ENCODE assay signal across 36 cellular contexts in genomic region chr1:110515896-110516295, GRCh38. TPM values are rescaled to one million over a fixed set of nuclear protein-coding genes. Genes with fewer than 3 reads are reported as not detected.
"Had no signal": no experiment of that assay in that cellular context is flagged by ENCODE, and none has a peak within 500 bp of the region (broad histone marks: within the 10 kb centered on the region; RNA-seq: fewer than 3 reads in every experiment).

No MANE protein-coding gene starts in this region.

- H3K27ac ChIP-seq: cardiac muscle cell, coronary artery, heart right ventricle, ovary, psoas muscle, vagina had no signal

- H3K27me3 ChIP-seq: cardiac muscle cell, ovary, vagina had no signal

- H3K4me3 ChIP-seq: cardiac muscle cell, coronary artery, heart right ventricle, ovary, psoas muscle, smooth muscle cell, vagina had no signal

- H3K9me3 ChIP-seq: heart right ventricle, ovary, psoas muscle, vagina had no signal

- H3K36me3 ChIP-seq: cardiac muscle cell, heart right ventricle, ovary, vagina had no signal

- FAIRE-seq: endothelial cell of umbilical vein had no signal

- H3K4me2 ChIP-seq: smooth muscle cell had no signal

- H3K4me1 ChIP-seq: heart right ventricle, psoas muscle, vagina had no signal

- ATAC-seq: activated T-cell treated with anti-CD3 and anti-CD28 coated beads, Interleukin-2, amount 50 U/mL, for 4 hours; activated T-helper 17 cell treated with anti-CD3 and anti-CD28 coated beads, Interleukin-2, amount 50 U/mL, for 72 hours; effector memory CD8-positive, alpha-beta T cell; esophagus mucosa; heart right ventricle; left ventricle myocardium superior; psoas muscle; stimulated activated memory B cell treated with anti-CD40 and anti-IgM and Interleukin-4, amounts not matched to agents 10 μg/mL and 1 μg/mL and 100 μg/mL, for 72 hours; stimulated activated naive CD8-positive, alpha-beta T cell treated with anti-CD3 and anti-CD28 coated beads, Interleukin-15, amount 100 ng/mL, for 72 hours; T-helper 17 cell; WTC11 had no signal

- DNase-seq: activated CD4-positive, alpha-beta memory T cell treated with anti-CD3 and anti-CD28 coated beads, Interleukin-2, amount 10 ng/mL, durations not matched to agents 7 days and 5 days; activated CD4-positive, alpha-beta T cell treated with anti-CD3 and anti-CD28 coated beads for 1 hour; activated CD4-positive, alpha-beta T cell treated with anti-CD3 and anti-CD28 coated beads, Interleukin-2, amount 10 ng/mL, durations not matched to agents 7 days and 5 days; activated CD8-positive, alpha-beta memory T cell treated with anti-CD3 and anti-CD28 coated beads, Interleukin-2, amount 50 U/mL, for 48 hours; activated gamma-delta T cell treated with Interleukin-2 at 50 U/mL for 16 hours; activated naive CD8-positive, alpha-beta T cell treated with anti-CD3 and anti-CD28 coated beads, Interleukin-2, amount 50 U/mL, for 24 hours; activated T-cell treated with anti-CD3 and anti-CD28 coated beads, Interleukin-2, amount 50 U/mL, for 4 hours; anterior cingulate cortex; cerebellar nuclear complex; effector memory CD8-positive, alpha-beta T cell; foreskin melanocyte; heart right ventricle; kidney glomerular epithelial cell; left ventricle myocardium superior; naive B cell; nephron progenitor cell; ovary; psoas muscle; stimulated activated CD4-positive, alpha-beta T cell treated with anti-CD3 and anti-CD28 coated beads, Interleukin-1b, Interleukin-23, amount 100 ng/mL, for 48 hours; stimulated activated CD4-positive, alpha-beta T cell treated with anti-CD3 and anti-CD28 coated beads, Interleukin-4, amount 100 ng/mL, for 4 hours; stimulated activated CD8-positive, alpha-beta memory T cell treated with anti-CD3 and anti-CD28 coated beads, Interleukin-4, amount 100 ng/mL, for 48 hours; stimulated activated naive CD8-positive, alpha-beta T cell treated with anti-CD3 and anti-CD28 coated beads, Interleukin-15, amount 100 ng/mL, for 72 hours; substantia nigra; T-helper 17 cell; T1000 had no signal

RNA-seq across cellular contexts. Expression of gene KCNA10, which starts 3.1 kb away (rescaled TPM):
- total RNA-seq: activated CD4-positive, alpha-beta memory T cell treated with anti-CD3 and anti-CD28 coated beads, Interleukin-2, amount 10 ng/mL, durations not matched to agents 7 days and 5 days; activated CD4-positive, alpha-beta T cell treated with anti-CD3 and anti-CD28 coated beads, Interleukin-2, amount 10 ng/mL, durations not matched to agents 7 days and 5 days; activated T-cell treated with anti-CD3 and anti-CD28 coated beads, Interleukin-2, amount 50 U/mL, for 4 hours; activated T-helper 17 cell treated with anti-CD3 and anti-CD28 coated beads, Interleukin-2, amount 50 U/mL, for 72 hours; cardiac muscle cell; endothelial cell of umbilical vein; esophagus mucosa; glomerular endothelial cell; heart right ventricle; left ventricle myocardium superior; lung microvascular endothelial cell; ovary; psoas muscle; smooth muscle cell; T-helper 17 cell; vagina; WTC11 had no signal
- polyA plus RNA-seq: cardiac muscle cell, endothelial cell of umbilical vein, heart right ventricle, ovary, psoas muscle, smooth muscle cell had no signal
